Comparison of ENCODE assay signal across 8 cellular contexts in genomic region chr12:121530600-121531355, GRCh38. TPM values are rescaled to one million over a fixed set of nuclear protein-coding genes. Genes with fewer than 3 reads are reported as not detected.
DNase-seq lines count a peak whose midpoint lies in the region; ATAC-seq lines count a peak whose summit lies in the region.

No MANE protein-coding gene starts in this region.

- peak overlapping the region; percentile 41; the same call in 1 of the 2 replicates for H2AFZ ChIP-seq in GM23248

- H3K27me3 Mint-ChIP-seq in activated naive CD8-positive, alpha-beta T cell treated with anti-CD3 and anti-CD28 coated beads, Interleukin-2, amount 10 ng/mL, durations not matched to agents 7 days and 5 days, result no peaks in the 10 kb centered on the region

- H3K9me3 ChIP-seq in GM23248 (ENCODE audit: low read depth), result no peaks in the 10 kb centered on the region
- H3K9me3 ChIP-seq in iPS-18c (ENCODE audit: control insufficient read depth, insufficient read depth, low read length), result no peaks in the 10 kb centered on the region

- POLR2A ChIA-PET in activated naive CD8-positive, alpha-beta T cell treated with anti-CD3 and anti-CD28 coated beads, Interleukin-2, amount 10 ng/mL, durations not matched to agents 7 days and 5 days (lab: Charles Lee), result interaction anchor here (0.8 to 1.9 kb wide), 2 partner anchors 96 to 142 kb away, joined by 3 to 8 read pairs; partner anchors contain the start of gene ORAI1

- H3F3A ChIP-seq in GM23248 (ENCODE audit: insufficient read depth), result peaks cover 8% of the 10 kb centered on the region; the same call in 1 of the 2 replicates

- H3K4me3 Mint-ChIP-seq in activated naive CD8-positive, alpha-beta T cell treated with anti-CD3 and anti-CD28 coated beads, Interleukin-2, amount 10 ng/mL, durations not matched to agents 7 days and 5 days, result peak overlapping the region; percentile 41

- H3K27ac ChIP-seq in GM23248, result no peak overlapping the region

- H3K9ac ChIP-seq in GM23248, result no peak overlapping the region

- no peaks in the 10 kb centered on the region for H4K20me1 ChIP-seq in GM23248 (ENCODE audit: insufficient read depth)

- H3K36me3 Mint-ChIP-seq in activated naive CD8-positive, alpha-beta T cell treated with anti-CD3 and anti-CD28 coated beads, Interleukin-2, amount 10 ng/mL, durations not matched to agents 7 days and 5 days, result peaks cover 28% of the 10 kb centered on the region

- no peaks in the 10 kb centered on the region for H3K79me2 ChIP-seq in GM23248 (ENCODE audit: insufficient read depth)

- peaks cover 4% of the 10 kb centered on the region; the same call in 1 of the 2 replicates for H3K4me1 ChIP-seq in GM23248 (ENCODE audit: insufficient read depth)

- no peaks in the 10 kb centered on the region for H3K9me2 ChIP-seq in GM23248 (ENCODE audit: insufficient read depth)

- no peaks in the 10 kb centered on the region for H3K27me3 ChIP-seq in GM23248 (replicated peaks; ENCODE audit: insufficient read depth)

- no peak overlapping the region for H3K4me3 ChIP-seq in GM23248
- peak overlapping the region; percentile 9; the same call in 1 of the 2 replicates for H3K4me3 ChIP-seq in iPS-18c (ENCODE audit: insufficient read depth, low read depth, low read length)

- in situ Hi-C loops in ACHN (cut with HindIII; ENCODE audit: low pct_ligation_motif_present, low pct_unique_long_range_greater_than_20kb, low sequenced_read_pairs), result no loop called here
- in situ Hi-C loops in GM23248 (cut with MboI), result no loop called here

- ATAC-seq in activated naive CD8-positive, alpha-beta T cell treated with anti-CD3 and anti-CD28 coated beads, Interleukin-2, amount 10 ng/mL, durations not matched to agents 7 days and 5 days (ENCODE audit: low read depth), result peak; percentile 92
- no peak for ATAC-seq in GM18520 (IDR thresholded peaks at IDR 0.05; ENCODE audit: unreplicated experiment)

- no peaks in the 10 kb centered on the region for H3K36me3 ChIP-seq in GM23248 (ENCODE audit: low read depth)

- 59 to 61% methylated on average over 6 of the region's 6 CpGs for WGBS in GM23248 (ENCODE audit: low coverage in 1 of 2, low lambda C conversion rate in 2 of 2, missing lambda C conversion rate in 2 of 2), 2 experiments

- H3K4me2 ChIP-seq in GM23248 (ENCODE audit: unreplicated experiment), result no peak overlapping the region

- DNase-seq in ACHN, result peak; percentile 58
- DNase-seq in GM23248, result peak; percentile 81
- DNase-seq in SKM-1 treated with dmso at 0.1 percent for 144 hours (lab: John Stamatoyannopoulos, UW; ENCODE audit: unreplicated experiment), result peak; percentile 67
- peak; percentile 72 for DNase-seq in activated naive CD8-positive, alpha-beta T cell treated with anti-CD3 and anti-CD28 coated beads, Interleukin-2, amount 10 ng/mL, durations not matched to agents 7 days and 5 days
- peak in 2 of 3 donors; percentile 37 to 45 for DNase-seq in stimulated activated CD4-positive, alpha-beta T cell treated with anti-CD3 and anti-CD28 coated beads, TNF-alpha, amount 100 ng/mL, for 1 hour (ENCODE audit: low read depth in 3 of 3, low spot score in 1 of 3)
- DNase-seq in SK-N-DZ (ENCODE audit: low spot score), result no peak

- peaks cover 30% of the 10 kb centered on the region for H3K4me1 Mint-ChIP-seq in activated naive CD8-positive, alpha-beta T cell treated with anti-CD3 and anti-CD28 coated beads, Interleukin-2, amount 10 ng/mL, durations not matched to agents 7 days and 5 days

- no peaks in the 10 kb centered on the region for H3K9me3 Mint-ChIP-seq in activated naive CD8-positive, alpha-beta T cell treated with anti-CD3 and anti-CD28 coated beads, Interleukin-2, amount 10 ng/mL, durations not matched to agents 7 days and 5 days

- peak overlapping the region; percentile 84 for H3K27ac Mint-ChIP-seq in activated naive CD8-positive, alpha-beta T cell treated with anti-CD3 and anti-CD28 coated beads, Interleukin-2, amount 10 ng/mL, durations not matched to agents 7 days and 5 days

RNA-seq across cellular contexts. Expression of gene KDM2B, which starts 50.0 kb away (rescaled TPM):
- 20.1 and 26.3 TPM in 2 replicates for total RNA-seq in GM23248 (2014; rRNA removed; shearing (Covaris generic))
- 8.2 and 10.6 TPM in 2 replicates for polyA plus RNA-seq in GM23248 (2016; fragmentation: Nextera tagmentation; extraction: Ambion mirVana)
- total RNA-seq in activated naive CD8-positive, alpha-beta T cell treated with anti-CD3 and anti-CD28 coated beads, Interleukin-2, amount 10 ng/mL, durations not matched to agents 7 days and 5 days, result 10 to 100 TPM; 84.8 to 88.7 TPM
- polyA plus RNA-seq in SK-N-DZ (2014; cell fraction: cytosol; rRNA removed), result 62.0 and 69.7 TPM in 2 replicates
- 63.0 and 94.1 TPM in 2 replicates for polyA plus RNA-seq in SK-N-DZ (2014; cell fraction: nucleus; rRNA removed)
